Comparison of ENCODE assay signal across 21 cellular contexts in genomic region chr13:40456397-40456958, GRCh38.
DNase-seq lines count a peak whose midpoint lies in the region; ATAC-seq, FAIRE-seq and TF ChIP-seq lines count a peak whose summit lies in the region.
"Had no signal": no experiment of that assay in that cellular context is flagged by ENCODE, and none has a peak within 500 bp of the region (broad histone marks: within the 10 kb centered on the region; RNA-seq: fewer than 3 reads in every experiment).

No MANE protein-coding gene starts in this region.

- H3K18ac ChIP-seq in H1 (ENCODE audit: extremely low read depth, low read length) = no peak overlapping the region

- POLR2A ChIA-PET in H1 (lab: Charles Lee; ENCODE audit: partially characterized antibody) = interaction anchor here (1.3 kb wide), 1 partner anchor 13 kb away, joined by 3 read pairs; no protein-coding TSS in a partner anchor

- no peak for TF ChIP-seq EP300 in H1 (IDR thresholded peaks at IDR 0.05; ENCODE audit: borderline replicate concordance in 1 of 2, low read depth in 2 of 2, low read length in 2 of 2)

- no peak overlapping the region for H2BK120ac ChIP-seq in H1 (replicated peaks; ENCODE audit: low read depth, low read length)

- H3K79me1 ChIP-seq in H1 (ENCODE audit: low read depth, low read length) = no peaks in the 10 kb centered on the region; the same call in 1 of the 2 replicates

- no peak overlapping the region for H2BK12ac ChIP-seq in H1 (ENCODE audit: low read depth, low read length)

- no peaks in the 10 kb centered on the region for H3K23me2 ChIP-seq in H1 (ENCODE audit: low read depth, low read length)

- H2BK15ac ChIP-seq in H1 (ENCODE audit: low read length) = no peak overlapping the region

- 0 out of 7 replicates have a peak, but pooled peaks cover 0 to 2% (median 0%) of the 10 kb centered on the region in 4 experiments for H3K4me1 ChIP-seq in H1 (replicated peaks in 1 of 4; ENCODE audit: control insufficient read depth in 3 of 4, insufficient read depth in 4 of 4, low read length in 3 of 4)
- H3K4me1 ChIP-seq: lower lobe of right lung, psoas muscle had no signal

- no peaks in the 10 kb centered on the region for H3K36me3 ChIP-seq in H1 (ENCODE audit: control insufficient read depth in 2 of 4, insufficient read depth in 4 of 4, low read length in 3 of 4)
- H3K36me3 ChIP-seq: lower lobe of right lung had no signal

- no peak overlapping the region for H3K56ac ChIP-seq in H1 (replicated peaks; ENCODE audit: insufficient read length, low read depth, low read length)

- no peaks in the 10 kb centered on the region for H3K9me3 ChIP-seq in H1 (ENCODE audit: insufficient read depth in 2 of 2, low read depth in 1 of 2, low read length in 1 of 2)
- H3K9me3 ChIP-seq: lower lobe of right lung, psoas muscle had no signal

- no peak for TF ChIP-seq CTCF in H1 (IDR thresholded peaks at IDR 0.05; ENCODE audit: control extremely low read depth in 1 of 3, insufficient read depth in 1 of 3, low read depth in 1 of 3, low read length in 3 of 3)

- TF ChIP-seq POLR2A in H1 (IDR thresholded peaks at IDR 0.05; ENCODE audit: control extremely low read depth in 1 of 2, low read depth in 2 of 2, low read length in 2 of 2) = no peak

- H3K27ac ChIP-seq in H1 (ENCODE audit: low read depth, low read length) = no peak overlapping the region
- H3K27ac ChIP-seq: lower lobe of right lung, psoas muscle had no signal

- H4K5ac ChIP-seq in H1 (ENCODE audit: insufficient read length, low read depth, low read length) = no peak overlapping the region

- WGBS in H1 (ENCODE audit: extremely low coverage in 1 of 2, insufficient coverage in 1 of 2, insufficient read length in 1 of 2, insufficient replicate concordance in 2 of 2, low coverage in 1 of 2, low lambda C conversion rate in 2 of 2, missing lambda C conversion rate in 1 of 2), 2 experiments = 58% methylated on average over 3 of the region's 3 CpGs; no CpG with 5 or more reads in 1 of the 2 experiments

- H3K23ac ChIP-seq in H1 (ENCODE audit: insufficient read length) = no peak overlapping the region

- no peak overlapping the region for H2BK20ac ChIP-seq in H1 (ENCODE audit: low read length)

- TF ChIP-seq RAD21 in H1 (IDR thresholded peaks at IDR 0.05 in 1 of 2, conservative IDR thresholded peaks at IDR 0.05 in 1 of 2; ENCODE audit: low read depth in 2 of 2, low read length in 2 of 2) = no peak

- H4K20me1 ChIP-seq in H1 (replicated peaks in 1 of 2; ENCODE audit: control insufficient read depth in 1 of 2, insufficient read depth in 2 of 2, low read length in 2 of 2) = no peaks in the 10 kb centered on the region

- no peak overlapping the region for H2AK5ac ChIP-seq in H1 (ENCODE audit: low read depth, low read length)

- no peak overlapping the region for H3K9ac ChIP-seq in H1 (replicated peaks in 1 of 4; ENCODE audit: extremely low read depth in 1 of 4, low read depth in 3 of 4, low read length in 3 of 4)

- H4K8ac ChIP-seq in H1 (ENCODE audit: extremely low read depth, insufficient read depth, low read length) = peak overlapping the region; percentile 31

- DNase-seq in COLO668 (lab: John Stamatoyannopoulos, UW; ENCODE audit: unreplicated experiment) (peak; percentile 96), DMS53 (lab: John Stamatoyannopoulos, UW) (peak; percentile 60), NCI-H2171 treated with DMSO at 0.1 percent for 48 hours (lab: John Stamatoyannopoulos, UW) (peak; percentile 81), H1 (ENCODE audit: low read depth in 1 of 2, low spot score in 2 of 2) (no peak), occipital lobe (lab: John Stamatoyannopoulos, UW) (no peak), NOMO-1 treated with DMSO at 0.1 percent for 48 hours (lab: John Stamatoyannopoulos, UW; ENCODE audit: unreplicated experiment) (no peak)
- DNase-seq: activated CD4-positive, alpha-beta T cell treated with anti-CD3 and anti-CD28 coated beads, Interleukin-2, amount 50 U/mL, for 1 hour; activated gamma-delta T cell treated with Interleukin-2 at 50 U/mL for 16 hours; activated T-cell treated with anti-CD3 and anti-CD28 coated beads for 4 hours; amniotic stem cell; kidney; lower lobe of right lung; NCI-H1436 treated with DMSO at 0.1 percent for 48 hours; NCI-H446 treated with DMSO at 0.1 percent for 48 hours; OCI-M1; psoas muscle had no signal

- no peak overlapping the region for H3K4me3 ChIP-seq in H1 (ENCODE audit: extremely low read depth in 1 of 4, insufficient read depth in 2 of 4, low read depth in 3 of 4, low read length in 4 of 4)
- H3K4me3 ChIP-seq: lower lobe of right lung, psoas muscle had no signal

- H3K4me2 ChIP-seq in H1 (ENCODE audit: insufficient read depth in 1 of 2, low read depth in 2 of 2, low read length in 2 of 2) = no peak overlapping the region

- no peaks in the 10 kb centered on the region for H3K79me2 ChIP-seq in H1 (ENCODE audit: control insufficient read depth in 1 of 2, insufficient read depth in 2 of 2, low read length in 2 of 2)

- no peak overlapping the region for H3K4ac ChIP-seq in H1 (replicated peaks; ENCODE audit: insufficient read length, low read depth, low read length)

- no peak for FAIRE-seq in H1 (lab: Jason Lieb, UNC)
- FAIRE-seq: bronchial epithelial cell, GM12892, GM19239, kidney had no signal

- H4K91ac ChIP-seq in H1 (replicated peaks; ENCODE audit: insufficient read length, low read length) = no peak overlapping the region

- CTCF ChIA-PET in H1 (lab: Charles Lee; ENCODE audit: partially characterized antibody) = interaction anchor here (0.7 kb wide), 1 partner anchor 17 kb away, joined by 3 read pairs; no protein-coding TSS in a partner anchor

- H2AFZ ChIP-seq in H1 (ENCODE audit: low read length) = no peak overlapping the region

- no peaks in the 10 kb centered on the region; a peak in 1 of 7 replicates for H3K27me3 ChIP-seq in H1 (replicated peaks in 1 of 4; ENCODE audit: control insufficient read depth in 3 of 4, extremely low read depth in 1 of 4, insufficient read depth in 3 of 4, low read length in 3 of 4)

- no peak overlapping the region for H3K14ac ChIP-seq in H1 (ENCODE audit: insufficient read length)

- H2BK5ac ChIP-seq in H1 (ENCODE audit: low read depth, low read length) = no peak overlapping the region

- ATAC-seq in GM19397 (IDR thresholded peaks at IDR 0.05; ENCODE audit: unreplicated experiment) = no peak
- ATAC-seq: stimulated activated memory B cell treated with anti-CD40 and anti-IgM and Interleukin-4, amounts not matched to agents 10 μg/mL and 1 μg/mL and 100 μg/mL, for 72 hours had no signal

TF ChIP-seq in H1, 55 proteins besides CTCF, POLR2A, EP300 and RAD21:
- TF ChIP-seq SP1 (IDR thresholded peaks at IDR 0.05; ENCODE audit: low read depth, low read length) (no peak), GTF2F1 (IDR thresholded peaks at IDR 0.05; ENCODE audit: borderline replicate concordance, low read depth, low read length) (no peak), BCL11A (IDR thresholded peaks at IDR 0.05; ENCODE audit: low read depth in 2 of 2, low read length in 2 of 2) (no peak), RFX5 (IDR thresholded peaks at IDR 0.05; ENCODE audit: borderline replicate concordance, low read depth, low read length) (no peak), EZH2 (IDR thresholded peaks at IDR 0.05; ENCODE audit: low read depth, low read length, severe bottlenecking) (no peak), EGR1 (IDR thresholded peaks at IDR 0.05; ENCODE audit: borderline replicate concordance, low read depth, low read length) (no peak), POLR2AphosphoS5 (IDR thresholded peaks at IDR 0.05; ENCODE audit: low read depth, low read length) (no peak), KDM1A (IDR thresholded peaks at IDR 0.05; ENCODE audit: borderline replicate concordance, low read length) (no peak), ZNF274 (IDR thresholded peaks at IDR 0.05; ENCODE audit: borderline replicate concordance, extremely low read depth, low read length) (no peak), TCF12 (IDR thresholded peaks at IDR 0.05; ENCODE audit: low read depth, low read length) (no peak), ASH2L (IDR thresholded peaks at IDR 0.05; ENCODE audit: low read length) (no peak), SIX5 (IDR thresholded peaks at IDR 0.05; ENCODE audit: low read depth, low read length) (no peak)

Comparison
In these comparisons a context has a peak if more than half of its experiments do, and no peak if none do; other contexts are left out.
1. DNase-seq: peak in COLO668 (single experiment), DMS53 (single experiment) and NCI-H2171 treated with DMSO at 0.1 percent for 48 hours (single experiment); none in H1 (0 of 2), occipital lobe (single experiment) and NOMO-1 treated with DMSO at 0.1 percent for 48 hours (single experiment).